ENCODE assay signal across 8 cellular contexts in the genomic region with DNA sequence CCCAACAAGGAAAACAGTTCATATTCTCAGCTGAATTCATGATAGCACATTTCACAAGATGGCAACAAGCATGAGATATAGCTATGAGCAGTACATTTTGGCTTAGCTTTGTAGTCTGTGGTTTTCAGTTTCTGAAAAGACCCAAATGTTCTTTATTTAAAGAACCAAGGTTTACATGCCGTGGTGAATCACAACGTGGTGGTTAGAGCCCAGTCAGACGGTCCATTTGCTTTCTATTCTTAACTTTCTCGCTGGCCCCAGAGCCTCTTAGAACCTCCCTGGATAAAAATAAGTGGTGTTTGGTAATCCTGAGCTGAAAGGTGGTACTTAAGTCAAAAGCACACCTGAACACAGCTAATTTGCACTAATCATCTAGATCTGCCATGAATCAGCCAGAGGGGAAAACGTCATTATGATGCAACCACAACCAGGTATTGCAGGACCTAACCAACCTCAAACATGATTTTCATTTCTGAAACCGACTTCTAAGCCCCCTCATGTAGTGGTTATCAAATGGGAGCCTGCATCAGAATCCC. TPM values are rescaled to one million over a fixed set of nuclear protein-coding genes. Genes with fewer than 3 reads are reported as not detected.
A peak's percentile ranks its signal among the peaks of the same experiment; 100 is the strongest.
DNase-seq lines count a peak whose midpoint lies in the region; ATAC-seq lines count a peak whose summit lies in the region.

No MANE protein-coding gene starts in this region.

- peaks cover 8% of the 10 kb centered on the region for H3K36me3 Mint-ChIP-seq in activated naive CD4-positive, alpha-beta T cell treated with anti-CD3 and anti-CD28 coated beads for 36 hours (ENCODE audit: low read depth)

- H3K27me3 Mint-ChIP-seq in activated naive CD4-positive, alpha-beta T cell treated with anti-CD3 and anti-CD28 coated beads for 36 hours (ENCODE audit: low read depth), result no peaks in the 10 kb centered on the region

- CTCF ChIA-PET in activated naive CD4-positive, alpha-beta T cell treated with anti-CD3 and anti-CD28 coated beads for 36 hours (lab: Charles Lee), result interaction anchor here (0.5 to 0.6 kb wide), 2 partner anchors 27 to 158 kb away, joined by 5 read pairs; no protein-coding TSS in a partner anchor

- intact Hi-C loops in activated naive CD4-positive, alpha-beta T cell treated with anti-CD3 and anti-CD28 coated beads for 36 hours (cut with micrococcal nuclease), result loop anchor here (1.0 kb wide), 1 partner anchor 18 kb away; a partner anchor contains a TSS

- peak; percentile 63 for ATAC-seq in HG03571 (IDR thresholded peaks at IDR 0.05; ENCODE audit: unreplicated experiment)
- no peak for ATAC-seq in GM18873 (IDR thresholded peaks at IDR 0.05; ENCODE audit: low FRiP score, unreplicated experiment)

- peak; percentile 30 for DNase-seq in activated T-cell treated with anti-CD3 and anti-CD28 coated beads for 48 hours (ENCODE audit: low read depth)
- no peak for DNase-seq in activated T-cell treated with anti-CD3 and anti-CD28 coated beads for 4 hours
- peak; percentile 68 for DNase-seq in activated naive CD4-positive, alpha-beta T cell treated with anti-CD3 and anti-CD28 coated beads for 36 hours
- DNase-seq in stimulated activated CD4-positive, alpha-beta T cell treated with anti-CD3 and anti-CD28 coated beads, Interleukin-1b, Interleukin-23, amount 100 ng/mL, for 48 hours, result peak; percentile 67
- DNase-seq in HAP-1 (ENCODE audit: low spot score in 2 of 2), result no peak
- DNase-seq in KBM-7, result no peak

- in situ Hi-C loops in HAP-1 (cut with MboI; ENCODE audit: low sequenced_read_pairs), result no loop called here
- in situ Hi-C loops in KBM-7 (cut with MboI; ENCODE audit: low pct_unique_long_range_greater_than_20kb, low sequenced_read_pairs), result no loop called here

- H3K9me3 Mint-ChIP-seq in activated naive CD4-positive, alpha-beta T cell treated with anti-CD3 and anti-CD28 coated beads for 36 hours, result peaks cover 14% of the 10 kb centered on the region

- no peaks in the 10 kb centered on the region for H3K36me3 ChIP-seq in HAP-1 (replicated peaks)

- peaks cover 51% of the 10 kb centered on the region for H3K4me1 Mint-ChIP-seq in activated naive CD4-positive, alpha-beta T cell treated with anti-CD3 and anti-CD28 coated beads for 36 hours (ENCODE audit: low read depth)

- no peaks in the 10 kb centered on the region for H3K9me3 ChIP-seq in HAP-1

- H3K4me1 ChIP-seq in HAP-1, result peaks cover 3% of the 10 kb centered on the region; the same call in 1 of the 2 replicates

- H3K4me3 Mint-ChIP-seq in activated naive CD4-positive, alpha-beta T cell treated with anti-CD3 and anti-CD28 coated beads for 36 hours, result peak overlapping the region; percentile 48

- H3K27me3 ChIP-seq in HAP-1 (ENCODE audit: low read depth), result no peaks in the 10 kb centered on the region

- H3K4me3 ChIP-seq in HAP-1, result no peak overlapping the region

- H3K27ac Mint-ChIP-seq in activated naive CD4-positive, alpha-beta T cell treated with anti-CD3 and anti-CD28 coated beads for 36 hours, result peak overlapping the region; percentile 96

RNA-seq across cellular contexts. Expression of a gene that starts 18.6 kb away (rescaled TPM):
- total RNA-seq in activated naive CD4-positive, alpha-beta T cell treated with anti-CD3 and anti-CD28 coated beads for 36 hours, result 10 to 100 TPM; 41.2 to 42.6 TPM

Comparison
In these comparisons a context has a peak if more than half of its experiments do, and no peak if none do; other contexts are left out.
1. DNase-seq: peak in activated T-cell treated with anti-CD3 and anti-CD28 coated beads for 48 hours (single experiment), activated naive CD4-positive, alpha-beta T cell treated with anti-CD3 and anti-CD28 coated beads for 36 hours (single experiment) and stimulated activated CD4-positive, alpha-beta T cell treated with anti-CD3 and anti-CD28 coated beads, Interleukin-1b, Interleukin-23, amount 100 ng/mL, for 48 hours (single experiment); none in activated T-cell treated with anti-CD3 and anti-CD28 coated beads for 4 hours (single experiment), HAP-1 (0 of 2) and KBM-7 (single experiment).